Comparison of ENCODE assay signal across 9 cellular contexts in genomic region chr5:141922827-141923442, GRCh38. TPM values are rescaled to one million over a fixed set of nuclear protein-coding genes. Genes with fewer than 3 reads are reported as not detected.
A peak's percentile ranks its signal among the peaks of the same experiment; 100 is the strongest.
DNase-seq lines count a peak whose midpoint lies in the region; ATAC-seq and TF ChIP-seq lines count a peak whose summit lies in the region.
"Not testable (repeated sequence)": the region's sequence is repeated elsewhere in the genome, so short reads cannot be mapped to it uniquely, and the experiment has no call there.
"Had no signal": no experiment of that assay in that cellular context is flagged by ENCODE, and none has a peak within 500 bp of the region (broad histone marks: within the 10 kb centered on the region; RNA-seq: fewer than 3 reads in every experiment).

No MANE protein-coding gene starts in this region.

- H4K20me1 ChIP-seq in HCT116 (ENCODE audit: insufficient read depth); PC-9 (ENCODE audit: insufficient read depth); neural progenitor cell (ENCODE audit: low read depth): not testable (repeated sequence)

- not testable (repeated sequence) for H3K9me3 Mint-ChIP-seq in CD4-positive, alpha-beta T cell; activated naive CD4-positive, alpha-beta T cell treated with anti-CD3 and anti-CD28 coated beads, Interleukin-2, amount 50 U/mL, for 72 hours; neural progenitor cell

- H3K27ac ChIP-seq in CD4-positive, alpha-beta T cell (ENCODE audit: low read depth, low read length), result peak overlapping the region; percentile 94
- peak overlapping the region; percentile 95 for H3K27ac ChIP-seq in HCT116 (ENCODE audit: low read depth, low read length)
- peak overlapping the region; percentile 86 for H3K27ac ChIP-seq in PC-9
- peak overlapping the region; percentile 83 for H3K27ac ChIP-seq in iPS-20b (ENCODE audit: low read length)
- not testable (repeated sequence) for H3K27ac ChIP-seq in neural progenitor cell
- H3K27ac ChIP-seq in suprapubic skin, result peak overlapping the region; percentile 95

- H3K36me3 Mint-ChIP-seq in CD4-positive, alpha-beta T cell (ENCODE audit: low read depth), result peaks cover 41% of the 10 kb centered on the region
- H3K36me3 Mint-ChIP-seq in activated naive CD4-positive, alpha-beta T cell treated with anti-CD3 and anti-CD28 coated beads, Interleukin-2, amount 50 U/mL, for 72 hours, result peaks cover 12 to 18% of the 10 kb centered on the region in 2 donors
- not testable (repeated sequence) for H3K36me3 Mint-ChIP-seq in neural progenitor cell

- H3K4me1 ChIP-seq in HCT116 (ENCODE audit: control insufficient read depth in 1 of 2, insufficient read depth in 2 of 2, low read length in 2 of 2) (peaks cover 4 to 13% of the 10 kb centered on the region in 2 experiments; a peak in 3 of 4 replicates), PC-9 (replicated peaks; ENCODE audit: insufficient read depth) (peaks cover 12% of the 10 kb centered on the region), suprapubic skin (peaks cover 20% of the 10 kb centered on the region)
- H3K4me1 ChIP-seq in endocrine pancreas (ENCODE audit: control insufficient read depth, insufficient read depth, low read length); iPS-20b (ENCODE audit: insufficient read depth, low read length); neural progenitor cell: not testable (repeated sequence)

- H3F3A ChIP-seq in PC-9 (ENCODE audit: insufficient read depth, low read depth) (peaks cover 20% of the 10 kb centered on the region; the same call in 1 of the 2 replicates), neural progenitor cell (ENCODE audit: low read depth) (peaks cover 16% of the 10 kb centered on the region)

- H3K9me3 ChIP-seq in CD4-positive, alpha-beta T cell (ENCODE audit: control insufficient read depth, low read length); HCT116 (ENCODE audit: control insufficient read depth in 1 of 2, insufficient read depth in 1 of 2, low read depth in 1 of 2, low read length in 2 of 2); PC-9 (ENCODE audit: insufficient read depth, low read depth); endocrine pancreas (ENCODE audit: control insufficient read depth, low read length); iPS-20b (ENCODE audit: insufficient read depth, low read depth, low read length); neural progenitor cell (ENCODE audit: low read depth); suprapubic skin: not testable (repeated sequence)

- intact Hi-C loops in CD4-positive, alpha-beta T cell (cut with DNase I, micrococcal nuclease), result loop anchor here in 1 of 2 experiments (2.0 to 5.0 kb wide), 2 partner anchors 72 to 849 kb away; partner anchors contain the start of gene ARHGAP26
- intact Hi-C loops in HCT116 (cut with micrococcal nuclease), result not testable (repeated sequence)
- intact Hi-C loops in PC-9 (cut with micrococcal nuclease; ENCODE audit: unreplicated experiment), result loop anchor here (5.0 kb wide), 1 partner anchor 46 kb away; the partner anchor contains the start of gene PCDH1

- H3K4me3 Mint-ChIP-seq in CD4-positive, alpha-beta T cell, result peak overlapping the region; percentile 96
- peak overlapping the region; percentile 88 for H3K4me3 Mint-ChIP-seq in neural progenitor cell

- not testable (repeated sequence) for TF ChIP-seq POLR2A in HCT116 (IDR thresholded peaks at IDR 0.05; ENCODE audit: borderline replicate concordance, extremely low read depth, insufficient read depth, insufficient read length); suprapubic skin (IDR thresholded peaks at IDR 0.05)

- not testable (repeated sequence) for H3K27me3 Mint-ChIP-seq in CD4-positive, alpha-beta T cell; neural progenitor cell (ENCODE audit: insufficient read depth, low read depth)

- not testable (repeated sequence) for TF ChIP-seq RAD21 in HCT116 (IDR thresholded peaks at IDR 0.05; ENCODE audit: low read depth)

- H3K4me2 ChIP-seq in HCT116 (ENCODE audit: low read length) (peak overlapping the region; percentile 97), PC-9 (peak overlapping the region; percentile 78), neural progenitor cell (peak overlapping the region; percentile 94)

- not testable (repeated sequence) for H2AFZ ChIP-seq in HCT116 (ENCODE audit: low read depth, low read length, poor library complexity, severe bottlenecking)
- H2AFZ ChIP-seq in PC-9 (peak overlapping the region; percentile 84), neural progenitor cell (replicated peaks) (peak overlapping the region; percentile 98)

- peak overlapping the region; percentile 95 for H3K9ac ChIP-seq in HCT116 (ENCODE audit: low read length)
- H3K9ac ChIP-seq in endocrine pancreas (ENCODE audit: control insufficient read depth, insufficient read depth, low read length), result peak overlapping the region; percentile 84
- H3K9ac ChIP-seq in iPS-20b (ENCODE audit: low read depth, low read length), result peak overlapping the region; percentile 87; the same call in 1 of the 2 replicates
- H3K9ac ChIP-seq in neural progenitor cell, result peak overlapping the region; percentile 82

- peak; percentile 1 for ATAC-seq in CD4-positive, alpha-beta T cell (ENCODE audit: poor library complexity)
- ATAC-seq in HCT116, result peak; percentile 8
- peak in 1 of 2 donors; percentile 6 for ATAC-seq in activated naive CD4-positive, alpha-beta T cell treated with anti-CD3 and anti-CD28 coated beads, Interleukin-2, amount 50 U/mL, for 72 hours

- TF ChIP-seq CTCF in CD4-positive, alpha-beta T cell (IDR thresholded peaks at IDR 0.05); HCT116 (IDR thresholded peaks at IDR 0.05 in 2 of 3, conservative IDR thresholded peaks at IDR 0.05 in 1 of 3; ENCODE audit: borderline replicate concordance in 1 of 3, insufficient read depth in 1 of 3, low read depth in 2 of 3, low read length in 2 of 3); PC-9 (conservative IDR thresholded peaks at IDR 0.05); neural progenitor cell (IDR thresholded peaks at IDR 0.05); suprapubic skin (IDR thresholded peaks at IDR 0.05): not testable (repeated sequence)

- H3K4me3 ChIP-seq in HCT116 (replicated peaks in 1 of 2; ENCODE audit: low read depth in 1 of 2, low read length in 2 of 2), result peak overlapping the region; percentile 93 to 97
- H3K4me3 ChIP-seq in PC-9, result peak overlapping the region; percentile 98
- not testable (repeated sequence) for H3K4me3 ChIP-seq in endocrine pancreas (ENCODE audit: control insufficient read depth, insufficient read depth, low read length)
- peak overlapping the region; percentile 86 for H3K4me3 ChIP-seq in iPS-20b (ENCODE audit: low read length)
- H3K4me3 ChIP-seq in neural progenitor cell, result peak overlapping the region; percentile 77
- peak overlapping the region; percentile 76 for H3K4me3 ChIP-seq in suprapubic skin

- peak overlapping the region; percentile 99 for H3K27ac Mint-ChIP-seq in CD4-positive, alpha-beta T cell
- peak overlapping the region; percentile 85 to 95 for H3K27ac Mint-ChIP-seq in activated naive CD4-positive, alpha-beta T cell treated with anti-CD3 and anti-CD28 coated beads, Interleukin-2, amount 50 U/mL, for 72 hours
- peak overlapping the region; percentile 46 for H3K27ac Mint-ChIP-seq in neural progenitor cell

- not testable (repeated sequence) for TF ChIP-seq EP300 in suprapubic skin (IDR thresholded peaks at IDR 0.05)

- 53% methylated on average over 27 of the region's 28 CpGs for WGBS in suprapubic skin

- not testable (repeated sequence) for BruUV-seq in HCT116 (replicated peaks; lab: Mats Ljungman, UMichigan)
- BruUV-seq in PC-9 (replicated peaks; lab: Mats Ljungman, UMichigan), result TSS peak; percentile 69

- not testable (repeated sequence) for H3K9me2 ChIP-seq in HCT116 (ENCODE audit: insufficient read depth); PC-9 (ENCODE audit: insufficient read depth)

- CTCF ChIA-PET in CD4-positive, alpha-beta T cell (lab: Charles Lee), result interaction anchor here (0.9 to 3.8 kb wide), 5 partner anchors 38 to 359 kb away, joined by 3 to 20 read pairs (median 8); partner anchors contain the start of gene RNF14
- CTCF ChIA-PET in HCT116 (lab: Charles Lee), result interaction anchor here (1.0 to 3.1 kb wide), 5 partner anchors 9 to 231 kb away, joined by 3 to 17 read pairs (median 5); no protein-coding TSS in a partner anchor
- CTCF ChIA-PET in PC-9 (lab: Charles Lee), result interaction anchor here (0.8 to 1.0 kb wide), 3 partner anchors 37 to 259 kb away, joined by 3 to 4 read pairs (median 3); no protein-coding TSS in a partner anchor

- peaks cover 43% of the 10 kb centered on the region for H3K4me1 Mint-ChIP-seq in CD4-positive, alpha-beta T cell (ENCODE audit: low read depth)
- H3K4me1 Mint-ChIP-seq in neural progenitor cell, result peaks cover 15% of the 10 kb centered on the region

- POLR2A ChIA-PET in CD4-positive, alpha-beta T cell (lab: Charles Lee), result interaction anchor here (0.7 to 3.4 kb wide), 23 partner anchors 9 to 1522 kb away, joined by 3 to 48 read pairs (median 4); partner anchors contain the start of genes ANKHD1, FCHSD1, HDAC3 and PCDH1
- POLR2A ChIA-PET in HCT116 (lab: Charles Lee) (interaction anchor here (0.9 to 1.6 kb wide), 6 partner anchors 7 to 46 kb away, joined by 3 to 7 read pairs (median 4); no protein-coding TSS in a partner anchor), PC-9 (lab: Charles Lee; ENCODE audit: unreplicated experiment) (interaction anchor here (0.6 to 1.3 kb wide), 5 partner anchors 21 to 80 kb away, joined by 3 to 14 read pairs (median 4); partner anchors contain the start of gene RNF14)

- not testable (repeated sequence) for H3K27me3 ChIP-seq in CD4-positive, alpha-beta T cell (ENCODE audit: control insufficient read depth, insufficient read depth, low read length); HCT116 (ENCODE audit: insufficient read depth, low read length); PC-9 (ENCODE audit: insufficient read depth, low read depth); endocrine pancreas (ENCODE audit: control insufficient read depth, insufficient read depth, low read length); iPS-20b (ENCODE audit: insufficient read depth, low read length); neural progenitor cell; suprapubic skin

- H3K36me3 ChIP-seq in HCT116 (ENCODE audit: control insufficient read depth in 1 of 2, insufficient read depth in 2 of 2, low read length in 2 of 2) (peaks cover 11 to 25% of the 10 kb centered on the region in 2 experiments; a peak in 3 of 4 replicates), PC-9 (ENCODE audit: low read depth) (peaks cover 10% of the 10 kb centered on the region; the same call in 1 of the 2 replicates), iPS-20b (ENCODE audit: insufficient read depth, low read depth, low read length) (peaks cover 27% of the 10 kb centered on the region), suprapubic skin (peaks cover 26% of the 10 kb centered on the region)
- H3K36me3 ChIP-seq in endocrine pancreas (ENCODE audit: control insufficient read depth, insufficient read depth, low read length); neural progenitor cell: not testable (repeated sequence)

- DNase-seq in CD4-positive, alpha-beta T cell, result peak in 2 of 10 experiments; percentile 1 to 3
- not testable (repeated sequence) for DNase-seq in HCT116 (ENCODE audit: low read depth, low spot score); PC-9; activated naive CD4-positive, alpha-beta T cell treated with anti-CD3 and anti-CD28 coated beads, Interleukin-2, amount 50 U/mL, for 72 hours (ENCODE audit: low spot score in 2 of 2); neural progenitor cell (ENCODE audit: low spot score); suprapubic skin (ENCODE audit: low spot score in 2 of 2)

- RAD21 ChIA-PET in HCT116 (lab: Charles Lee; ENCODE audit: low non-redundant PET in 1 of 2, low total read pairs in 2 of 2, uncharacterized antibody in 2 of 2, unreplicated experiment in 2 of 2), result interaction anchor here in 1 of 2 experiments (0.7 to 1.0 kb wide), 2 partner anchors 38 to 561 kb away, joined by 3 read pairs; no protein-coding TSS in a partner anchor

- peaks cover 29% of the 10 kb centered on the region for H3K79me2 ChIP-seq in HCT116 (ENCODE audit: insufficient read depth, low read length)
- peaks cover 28% of the 10 kb centered on the region for H3K79me2 ChIP-seq in PC-9 (ENCODE audit: low read depth)
- peaks cover 28% of the 10 kb centered on the region for H3K79me2 ChIP-seq in neural progenitor cell (ENCODE audit: low read depth)

RNA-seq across cellular contexts. Expression of gene DELE1, which starts 0.7 kb away (rescaled TPM):
- 10 to 100 TPM; 60.0 to 61.1 TPM for total RNA-seq in CD4-positive, alpha-beta T cell
- total RNA-seq in HCT116 (2021; ENCODE audit: unreplicated experiment), result 74.1 TPM
- 57.7 and 59.0 TPM in 2 replicates for polyA plus RNA-seq in HCT116 (2012)
- 68.5 and 80.8 TPM in 2 replicates for total RNA-seq in PC-9 (2021)
- 100 to 1,000 TPM in 1 of 2 donors, 10 to 100 TPM in 1; 69.7 to 101 TPM for total RNA-seq in activated naive CD4-positive, alpha-beta T cell treated with anti-CD3 and anti-CD28 coated beads, Interleukin-2, amount 50 U/mL, for 72 hours
- 47.7 and 86.5 TPM in 2 replicates for total RNA-seq in neural progenitor cell (ENCODE audit: low replicate concordance)
- total RNA-seq in suprapubic skin, result 10 to 100 TPM; 42.5 to 99.6 (median 59.9) TPM

RNA-seq across cellular contexts. Expression of gene PCDH12, which starts 35.1 kb away (rescaled TPM):
- total RNA-seq in CD4-positive, alpha-beta T cell, result not detected
- total RNA-seq in HCT116 (2021; ENCODE audit: unreplicated experiment), result 0.02 TPM
- 0.42 and 0.50 TPM in 2 replicates for polyA plus RNA-seq in HCT116 (2012)
- not detected in 2 replicates for total RNA-seq in PC-9 (2021)
- under 1 TPM; 0.60 to 0.73 TPM for total RNA-seq in activated naive CD4-positive, alpha-beta T cell treated with anti-CD3 and anti-CD28 coated beads, Interleukin-2, amount 50 U/mL, for 72 hours
- total RNA-seq in neural progenitor cell (ENCODE audit: low replicate concordance), result not detected in 2 replicates
- total RNA-seq in suprapubic skin, result 1 to 10 TPM in 1 of 4 donors, under 1 TPM in 3; 0.44 to 2.0 (median 0.82) TPM
- total RNA-seq: SK-MEL-5 had no signal

RNA-seq across cellular contexts. Expression of gene PCDH1, which starts 44.7 kb away (rescaled TPM):
- under 1 TPM in 1 of 2 experiments, not detected in 1; 0.17 TPM for total RNA-seq in CD4-positive, alpha-beta T cell
- total RNA-seq in HCT116 (2021; ENCODE audit: unreplicated experiment) (24.2 TPM), PC-9 (2021) (88.5 and 101 TPM in 2 replicates), neural progenitor cell (ENCODE audit: low replicate concordance) (24.8 and 48.4 TPM in 2 replicates), suprapubic skin (100 to 1,000 TPM in 1 of 4 donors, 10 to 100 TPM in 3; 76.2 to 122 (median 89.5) TPM)
- 41.1 and 48.5 TPM in 2 replicates for polyA plus RNA-seq in HCT116 (2012)
- under 1 TPM in 1 of 2 donors, not detected in 1; 0.56 TPM for total RNA-seq in activated naive CD4-positive, alpha-beta T cell treated with anti-CD3 and anti-CD28 coated beads, Interleukin-2, amount 50 U/mL, for 72 hours

RNA-seq across cellular contexts. Expression of gene RNF14, which starts 46.0 kb away (rescaled TPM):
- 10 to 100 TPM in 1 of 2 experiments, 1 to 10 TPM in 1; 8.9 to 10.7 TPM for total RNA-seq in CD4-positive, alpha-beta T cell
- total RNA-seq in HCT116 (2021; ENCODE audit: unreplicated experiment) (37.5 TPM), PC-9 (2021) (26.6 and 29.7 TPM in 2 replicates), neural progenitor cell (ENCODE audit: low replicate concordance) (21.0 and 41.2 TPM in 2 replicates), suprapubic skin (10 to 100 TPM; 33.8 to 53.5 (median 45.7) TPM)
- polyA plus RNA-seq in HCT116 (2012), result 21.3 and 28.3 TPM in 2 replicates
- total RNA-seq in activated naive CD4-positive, alpha-beta T cell treated with anti-CD3 and anti-CD28 coated beads, Interleukin-2, amount 50 U/mL, for 72 hours, result 10 to 100 TPM; 29.4 to 38.5 TPM

Comparison
In these comparisons a context has a peak if more than half of its experiments do, and no peak if none do; other contexts are left out.
1. H3K27ac Mint-ChIP-seq: peak in every context shown above with its lines; median percentile 99 in CD4-positive, alpha-beta T cell; 90 in activated naive CD4-positive, alpha-beta T cell treated with anti-CD3 and anti-CD28 coated beads, Interleukin-2, amount 50 U/mL, for 72 hours; 46 in neural progenitor cell.
2. RNA of gene PCDH1, which starts 44.7 kb away (total RNA-seq): 76.2 to 122 TPM in suprapubic skin, 88.5 to 101 TPM in PC-9, 24.8 to 48.4 TPM in neural progenitor cell and 24.2 TPM in HCT116 (single experiment); 0.56 TPM in activated naive CD4-positive, alpha-beta T cell treated with anti-CD3 and anti-CD28 coated beads, Interleukin-2, amount 50 U/mL, for 72 hours and 0.17 TPM in CD4-positive, alpha-beta T cell; every median in the first group is over 10 times any median in the second.
3. Peak in every context shown above with its lines, with median percentiles within 50 percentile points of each other: H3K4me2 ChIP-seq and H3K9ac ChIP-seq.